In genomic region chr15:57486807-57487206, GRCh38 we compare ENCODE assay signal across 18 cellular contexts.
"Had no signal": no experiment of that assay in that cellular context is flagged by ENCODE, and none has a peak within 500 bp of the region (broad histone marks: within the 10 kb centered on the region; RNA-seq: fewer than 3 reads in every experiment).

No MANE protein-coding gene starts in this region.

- H3K4me3 ChIP-seq: dorsolateral prefrontal cortex, psoas muscle, testis, vagina had no signal

- H3K9me3 Mint-ChIP-seq: activated T-cell treated with anti-CD3 and anti-CD28 coated beads, Interleukin-2, amount 50 U/mL, for 4 hours; natural killer cell treated with Interleukin-12 subunit alpha and Interleukin-12 subunit beta and Interleukin-15 and Interleukin-18, amount 100 ng/mL, for 72 hours; stimulated activated naive CD8-positive, alpha-beta T cell treated with anti-CD3 and anti-CD28 coated beads, Interleukin-15, Interleukin-2, amounts not matched to agents 100 ng/mL and 50 ng/mL, for 24 hours; T-helper 2 cell treated with Interferon-gamma antibody and Interleukin-4, amounts not matched to agents 5 μg/mL and 100 μg/mL, for 36 hours had no signal

- H3K4me3 Mint-ChIP-seq: activated CD8-positive, alpha-beta memory T cell treated with anti-CD3 and anti-CD28 coated beads, Interleukin-2, amount 10 ng/mL, durations not matched to agents 7 days and 5 days; activated naive CD8-positive, alpha-beta T cell; activated T-cell treated with anti-CD3 and anti-CD28 coated beads, Interleukin-2, amount 50 U/mL, for 4 hours; natural killer cell treated with Interleukin-12 subunit alpha and Interleukin-12 subunit beta and Interleukin-15 and Interleukin-18, amount 100 ng/mL, for 72 hours; stimulated activated naive CD8-positive, alpha-beta T cell treated with anti-CD3 and anti-CD28 coated beads, Interleukin-15, Interleukin-2, amounts not matched to agents 100 ng/mL and 50 ng/mL, for 24 hours; T-helper 2 cell treated with Interferon-gamma antibody and Interleukin-4, amounts not matched to agents 5 μg/mL and 100 μg/mL, for 36 hours had no signal

- DNase-seq: activated CD4-positive, alpha-beta T cell treated with anti-CD3 and anti-CD28 coated beads, Interleukin-2, amount 50 U/mL, for 4 hours; activated CD4-positive, CD25-positive, alpha-beta regulatory T cell treated with anti-CD3 and anti-CD28 coated beads, Interleukin-2, amount 50 U/mL, for 72 hours; activated CD8-positive, alpha-beta memory T cell treated with anti-CD3 and anti-CD28 coated beads, Interleukin-2, amount 10 ng/mL, durations not matched to agents 7 days and 5 days; activated gamma-delta T cell; activated T-cell treated with anti-CD3 and anti-CD28 coated beads, Interleukin-2, amount 50 U/mL, for 4 hours; amygdala; dorsolateral prefrontal cortex; mammary epithelial cell; occipital lobe; psoas muscle; stimulated activated CD4-positive, alpha-beta T cell treated with anti-CD3 and anti-CD28 coated beads, Interleukin-2, amount 100 ng/mL, for 48 hours; testis had no signal

- H3K9me3 ChIP-seq: psoas muscle, testis, vagina had no signal

- H3K36me3 Mint-ChIP-seq: activated CD8-positive, alpha-beta memory T cell treated with anti-CD3 and anti-CD28 coated beads, Interleukin-2, amount 10 ng/mL, durations not matched to agents 7 days and 5 days; activated naive CD8-positive, alpha-beta T cell; natural killer cell treated with Interleukin-12 subunit alpha and Interleukin-12 subunit beta and Interleukin-15 and Interleukin-18, amount 100 ng/mL, for 72 hours had no signal

- H3K27ac Mint-ChIP-seq: activated CD8-positive, alpha-beta memory T cell treated with anti-CD3 and anti-CD28 coated beads, Interleukin-2, amount 10 ng/mL, durations not matched to agents 7 days and 5 days; activated naive CD8-positive, alpha-beta T cell; natural killer cell treated with Interleukin-12 subunit alpha and Interleukin-12 subunit beta and Interleukin-15 and Interleukin-18, amount 100 ng/mL, for 72 hours; stimulated activated naive CD8-positive, alpha-beta T cell treated with anti-CD3 and anti-CD28 coated beads, Interleukin-15, Interleukin-2, amounts not matched to agents 100 ng/mL and 50 ng/mL, for 24 hours; T-helper 2 cell treated with Interferon-gamma antibody and Interleukin-4, amounts not matched to agents 5 μg/mL and 100 μg/mL, for 36 hours had no signal

- H3K27me3 ChIP-seq: testis, vagina had no signal

- H3K4me1 ChIP-seq: psoas muscle, testis, vagina had no signal

- H3K27ac ChIP-seq: dorsolateral prefrontal cortex, psoas muscle, testis, vagina had no signal

- H3K36me3 ChIP-seq: vagina had no signal

- H3K4me1 Mint-ChIP-seq: activated CD8-positive, alpha-beta memory T cell treated with anti-CD3 and anti-CD28 coated beads, Interleukin-2, amount 10 ng/mL, durations not matched to agents 7 days and 5 days had no signal

- ATAC-seq: activated CD8-positive, alpha-beta memory T cell treated with anti-CD3 and anti-CD28 coated beads, Interleukin-2, amount 10 ng/mL, durations not matched to agents 7 days and 5 days; activated T-cell treated with anti-CD3 and anti-CD28 coated beads, Interleukin-2, amount 50 U/mL, for 4 hours; left lobe of liver; natural killer cell treated with Interleukin-12 subunit alpha and Interleukin-12 subunit beta and Interleukin-15 and Interleukin-18, amount 100 ng/mL, for 72 hours; psoas muscle had no signal
